Comparison of ENCODE assay signal across 12 cellular contexts in genomic region chr20:50450493-50450826, GRCh38. TPM values are rescaled to one million over a fixed set of nuclear protein-coding genes. Genes with fewer than 3 reads are reported as not detected.
DNase-seq lines count a peak whose midpoint lies in the region; ATAC-seq and TF ChIP-seq lines count a peak whose summit lies in the region.
"Had no signal": no experiment of that assay in that cellular context is flagged by ENCODE, and none has a peak within 500 bp of the region (broad histone marks: within the 10 kb centered on the region; RNA-seq: fewer than 3 reads in every experiment).

No MANE protein-coding gene starts in this region.

- H3K36me3 ChIP-seq in right atrium auricular region = no peaks in the 10 kb centered on the region
- H3K36me3 ChIP-seq in HUES6 (ENCODE audit: control insufficient read depth, insufficient read depth, low read length) = no peaks in the 10 kb centered on the region
- no peaks in the 10 kb centered on the region for H3K36me3 ChIP-seq in hepatocyte (replicated peaks; ENCODE audit: insufficient read depth, low read depth)
- no peaks in the 10 kb centered on the region for H3K36me3 ChIP-seq in uterus
- H3K36me3 ChIP-seq: heart right ventricle had no signal

- TF ChIP-seq POLR2A in uterus (IDR thresholded peaks at IDR 0.05) = no peak

- H3K4me3 ChIP-seq in right atrium auricular region (no peak overlapping the region), HUES6 (ENCODE audit: low read depth, low read length) (no peak overlapping the region), hepatocyte (no peak overlapping the region), uterus (no peak overlapping the region)

- intact Hi-C loops in Right ventricle myocardium inferior (cut with DNase I) (loop anchor here (5.0 kb wide), 1 partner anchor 33 kb away; no protein-coding TSS in a partner anchor), uterus (cut with DNase I; ENCODE audit: low total_unique reads) (no loop called here)

- DNase-seq in right atrium auricular region (ENCODE audit: low spot score) (no peak), Right ventricle myocardium inferior (ENCODE audit: missing footprints) (no peak), hepatocyte (ENCODE audit: low spot score) (no peak), uterus (no peak), NCI-H2081 treated with DMSO at 0.1 percent for 48 hours (lab: John Stamatoyannopoulos, UW) (no peak), retina (no peak), DMS79 (lab: John Stamatoyannopoulos, UW) (no peak)
- DNase-seq: caudate nucleus; effector memory CD4-positive, alpha-beta T cell; heart right ventricle had no signal

- H3K9me3 ChIP-seq in right atrium auricular region (no peaks in the 10 kb centered on the region), HUES6 (ENCODE audit: control insufficient read depth, insufficient read depth, low read depth, low read length) (no peaks in the 10 kb centered on the region), hepatocyte (ENCODE audit: low read depth) (no peaks in the 10 kb centered on the region), uterus (no peaks in the 10 kb centered on the region)
- H3K9me3 ChIP-seq: heart right ventricle, psoas muscle had no signal

- no peaks in the 10 kb centered on the region for H3K79me2 ChIP-seq in hepatocyte

- H3K27ac ChIP-seq in right atrium auricular region = peak overlapping the region; percentile 85 to 89
- H3K27ac ChIP-seq in HUES6 (ENCODE audit: low read depth, low read length) = peak overlapping the region; percentile 20; the same call in 1 of the 2 replicates
- peak overlapping the region; percentile 84 for H3K27ac ChIP-seq in hepatocyte
- H3K27ac ChIP-seq in uterus = peak overlapping the region; percentile 89 to 91

- WGBS in hepatocyte (ENCODE audit: low lambda C conversion rate, missing lambda C conversion rate) = 92% methylated on average over 1 of the region's 1 CpG

- H2AFZ ChIP-seq in hepatocyte = no peak overlapping the region

- no peaks in the 10 kb centered on the region for H4K20me1 ChIP-seq in hepatocyte (ENCODE audit: insufficient read depth, poor library complexity, severe bottlenecking)

- H3K4me1 ChIP-seq in right atrium auricular region (peaks cover 0 to 28% of the 10 kb centered on the region in 2 donors), HUES6 (ENCODE audit: control insufficient read depth, insufficient read depth, low read length) (peaks cover 23% of the 10 kb centered on the region), hepatocyte (ENCODE audit: insufficient read depth) (peaks cover 27% of the 10 kb centered on the region), uterus (peaks cover 0 to 4% of the 10 kb centered on the region in 2 donors)

- TF ChIP-seq CTCF in right atrium auricular region (IDR thresholded peaks at IDR 0.05) (no peak), hepatocyte (IDR thresholded peaks at IDR 0.05; ENCODE audit: poor library complexity) (no peak), uterus (IDR thresholded peaks at IDR 0.05) (no peak)

- ATAC-seq in Right ventricle myocardium inferior = no peak

- H3K9me2 ChIP-seq in hepatocyte (replicated peaks; ENCODE audit: insufficient read depth) = no peaks in the 10 kb centered on the region

- H3K9ac ChIP-seq in HUES6 (ENCODE audit: low read length) = no peak overlapping the region

- peak overlapping the region; percentile 71 for H3K4me2 ChIP-seq in hepatocyte

- no peaks in the 10 kb centered on the region for H3K27me3 ChIP-seq in right atrium auricular region
- no peaks in the 10 kb centered on the region for H3K27me3 ChIP-seq in HUES6 (ENCODE audit: control insufficient read depth, insufficient read depth, low read length)
- no peaks in the 10 kb centered on the region for H3K27me3 ChIP-seq in hepatocyte
- H3K27me3 ChIP-seq in uterus = no peaks in the 10 kb centered on the region
- H3K27me3 ChIP-seq: heart right ventricle had no signal

RNA-seq across cellular contexts. Expression of gene PTPN1, which starts 59.7 kb away (rescaled TPM):
- 10 to 100 TPM; 28.1 to 38.7 TPM for total RNA-seq in right atrium auricular region
- total RNA-seq in Right ventricle myocardium inferior = 23.3 TPM
- total RNA-seq in hepatocyte = 28.3 and 32.1 TPM in 2 replicates
- polyA plus RNA-seq in hepatocyte = 22.0 and 30.8 TPM in 2 replicates
- 10 to 100 TPM; 14.1 to 33.9 (median 20.2) TPM for total RNA-seq in uterus

Comparison
In these comparisons a context has a peak if more than half of its experiments do, and no peak if none do; other contexts are left out.
1. H3K27ac ChIP-seq: peak in every context shown above with its lines; median percentile 90 in uterus; 87 in right atrium auricular region; 84 in hepatocyte; 20 in HUES6.